Comparison of ENCODE assay signal across 8 cellular contexts in the genomic region with DNA sequence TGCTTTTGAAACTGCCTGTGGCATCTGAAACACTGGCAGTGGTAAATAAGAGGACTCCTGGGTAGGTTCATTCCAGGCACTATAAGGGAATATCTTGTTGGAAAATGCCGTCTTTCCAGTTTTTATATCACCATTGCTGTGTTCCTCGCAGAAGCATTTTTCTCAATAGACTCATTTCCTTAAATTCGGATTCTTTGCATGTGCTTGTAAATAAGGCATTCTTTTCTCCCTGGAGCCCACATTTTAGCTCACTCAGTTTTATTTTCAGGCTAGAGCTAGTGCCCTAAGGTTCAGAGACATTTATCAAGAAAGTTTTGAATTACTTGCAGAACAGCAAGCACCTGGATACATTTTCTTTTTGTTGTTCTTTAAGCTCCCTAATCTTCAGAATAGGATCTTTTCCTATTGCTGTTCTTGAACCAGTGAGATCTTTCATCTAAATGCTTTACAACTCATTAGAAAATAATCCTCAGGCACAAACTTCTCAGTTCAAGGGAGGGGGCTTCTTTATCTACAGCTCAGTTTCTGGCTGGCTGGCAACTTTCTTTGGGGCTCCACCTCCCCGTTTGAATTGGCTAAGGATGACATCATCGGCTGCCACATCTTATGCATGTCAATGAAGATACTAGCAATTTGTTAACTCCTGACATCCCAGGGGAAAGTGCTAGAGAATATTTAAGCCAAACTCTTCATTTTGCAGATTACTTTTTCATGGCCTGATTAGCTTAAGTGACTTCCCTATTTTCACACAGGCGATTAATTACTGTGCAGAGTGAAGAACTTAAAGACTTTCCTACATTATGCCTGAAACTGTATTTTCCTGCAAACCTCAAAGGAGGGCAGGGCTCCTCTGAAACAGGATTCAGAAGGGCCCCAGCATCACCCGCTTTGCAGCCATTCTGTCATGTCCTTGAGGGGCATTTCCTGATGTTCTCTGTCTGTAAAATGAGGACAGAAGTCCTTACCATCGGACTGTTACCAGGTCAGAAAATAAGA.
DNase-seq lines count a peak whose midpoint lies in the region; ATAC-seq, FAIRE-seq and TF ChIP-seq lines count a peak whose summit lies in the region.
"Had no signal": no experiment of that assay in that cellular context is flagged by ENCODE, and none has a peak within 500 bp of the region (broad histone marks: within the 10 kb centered on the region; RNA-seq: fewer than 3 reads in every experiment).

No MANE protein-coding gene starts in this region.

- H3K27ac ChIP-seq in epithelial cell of prostate = peak overlapping the region; percentile 1
- peak overlapping the region; percentile 7 for H3K27ac ChIP-seq in parathyroid adenoma
- H3K27ac ChIP-seq in tibial artery = no peak overlapping the region

- H3K4me1 ChIP-seq in parathyroid adenoma (peaks cover 18% of the 10 kb centered on the region), tibial artery (peaks cover 0 to 11% (median 1%) of the 10 kb centered on the region in 4 donors)

- H3K9me3 ChIP-seq in parathyroid adenoma (ENCODE audit: control insufficient read depth, low read length) = no peaks in the 10 kb centered on the region
- H3K9me3 ChIP-seq in tibial artery = no peaks in the 10 kb centered on the region

- H3K9me3 Mint-ChIP-seq in CD14-positive monocyte = peaks cover 0 to 2% (median 0%) of the 10 kb centered on the region in 7 donors

- H3K27me3 Mint-ChIP-seq in CD14-positive monocyte (ENCODE audit: low read depth in 3 of 3) = peaks cover 0 to 7% (median 0%) of the 10 kb centered on the region in 3 donors

- H3K27ac Mint-ChIP-seq in CD14-positive monocyte = no peak overlapping the region

- no peak overlapping the region for H3K9ac ChIP-seq in parathyroid adenoma

- H3K27me3 ChIP-seq in parathyroid adenoma (ENCODE audit: control insufficient read depth, insufficient read depth, low read length) (no peaks in the 10 kb centered on the region), tibial artery (no peaks in the 10 kb centered on the region)

- no peak for ATAC-seq in GM19324 (IDR thresholded peaks at IDR 0.05; ENCODE audit: low FRiP score, unreplicated experiment)

- H3K79me2 ChIP-seq in parathyroid adenoma = no peaks in the 10 kb centered on the region

- no peak for TF ChIP-seq POLR2A in GM12891 (IDR thresholded peaks at IDR 0.05; ENCODE audit: low read depth, low read length)

- H3K4me3 Mint-ChIP-seq in CD14-positive monocyte = no peak overlapping the region

- H2AFZ ChIP-seq in parathyroid adenoma = peak overlapping the region; percentile 27

- intact Hi-C loops in tibial artery (cut with DNase I; ENCODE audit: low total_unique reads) (no loop called here), CD14-positive monocyte (cut with micrococcal nuclease) (no loop called here)

- H3K36me3 Mint-ChIP-seq in CD14-positive monocyte = no peaks in the 10 kb centered on the region

- no peak for TF ChIP-seq CTCF in parathyroid adenoma (IDR thresholded peaks at IDR 0.05)
- TF ChIP-seq CTCF in tibial artery (IDR thresholded peaks at IDR 0.05) = no peak
- TF ChIP-seq CTCF in CD14-positive monocyte (IDR thresholded peaks at IDR 0.05) = no peak

- no peak overlapping the region for H3K4me2 ChIP-seq in parathyroid adenoma (ENCODE audit: low read length)

- H3K4me3 ChIP-seq in parathyroid adenoma (ENCODE audit: low read depth, low read length) = no peak overlapping the region
- H3K4me3 ChIP-seq in tibial artery = no peak overlapping the region

- DNase-seq in GM12891 (ENCODE audit: insufficient read length, low spot score) (no peak), OCI-M1 (lab: John Stamatoyannopoulos, UW) (peak; percentile 61), epithelial cell of prostate (ENCODE audit: low read depth, low spot score) (no peak), tibial artery (no peak), CD14-positive monocyte (ENCODE audit: low spot score) (no peak)
- DNase-seq: NCI-H2227 treated with DMSO at 0.1 percent for 48 hours had no signal

- H3K36me3 ChIP-seq in parathyroid adenoma (ENCODE audit: control insufficient read depth, insufficient read depth, low read length) (no peaks in the 10 kb centered on the region), tibial artery (no peaks in the 10 kb centered on the region)

- no peak for FAIRE-seq in GM12891 (lab: Jason Lieb, UNC)

- H3K4me1 Mint-ChIP-seq in CD14-positive monocyte = peaks cover 20% of the 10 kb centered on the region

TF ChIP-seq in GM12891, 5 proteins besides CTCF, POLR2A, EP300 and RAD21:
- no peak for TF ChIP-seq POLR2AphosphoS5 (IDR thresholded peaks at IDR 0.05; ENCODE audit: low read depth, low read length)
- 0 out of 2 replicates have a peak, but pooled peaks have one; percentile 4 for TF ChIP-seq SPI1 (IDR thresholded peaks at IDR 0.05; ENCODE audit: low read depth, low read length)
- no peak for TF ChIP-seq TAF1 (IDR thresholded peaks at IDR 0.05; ENCODE audit: low read depth, low read length)
- TF ChIP-seq PAX5 (IDR thresholded peaks at IDR 0.05; ENCODE audit: insufficient read depth, low read length, severe bottlenecking) = no peak

Comparison
In these comparisons a context has a peak if more than half of its experiments do, and no peak if none do; other contexts are left out.
1. H3K27ac ChIP-seq: peak in epithelial cell of prostate (single experiment) and parathyroid adenoma (single experiment); none in tibial artery (0 of 2).